14 cellular contexts compared by ENCODE assay signal in the genomic region with DNA sequence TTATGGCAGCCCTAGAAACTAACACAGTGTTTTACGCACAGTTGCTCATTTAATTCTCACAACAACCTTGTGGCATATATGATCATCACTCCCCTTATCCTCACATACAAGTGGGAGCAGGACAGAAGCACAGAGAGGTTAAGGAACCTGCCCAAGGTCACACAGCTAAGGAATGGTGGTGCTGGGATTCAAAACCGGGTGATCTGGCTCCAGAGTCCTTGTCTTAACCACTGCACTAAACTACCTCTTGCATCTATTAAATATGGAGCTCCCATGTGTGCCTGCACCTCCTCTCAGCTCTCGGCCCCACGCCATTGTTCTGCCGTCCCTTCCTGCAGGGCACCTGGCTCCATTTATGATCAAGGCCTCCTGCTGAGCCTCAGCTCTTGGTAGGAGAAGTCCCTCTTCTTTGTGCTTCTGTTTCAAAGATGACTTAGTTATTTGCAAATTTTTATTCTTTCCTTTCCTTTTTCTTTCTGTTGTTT.
DNase-seq lines count a peak whose midpoint lies in the region; ATAC-seq and TF ChIP-seq lines count a peak whose summit lies in the region.
"Had no signal": no experiment of that assay in that cellular context is flagged by ENCODE, and none has a peak within 500 bp of the region (broad histone marks: within the 10 kb centered on the region; RNA-seq: fewer than 3 reads in every experiment).

No MANE protein-coding gene starts in this region.

- H3K79me2 ChIP-seq in osteoblast (ENCODE audit: insufficient read depth, low read length): no peaks in the 10 kb centered on the region

- no peak for DNase-seq in CD4-positive, alpha-beta T cell
- no peak for DNase-seq in activated naive CD8-positive, alpha-beta T cell treated with anti-CD3 and anti-CD28 coated beads, Interleukin-2, amount 50 U/mL, for 24 hours
- peak; percentile 55 for DNase-seq in osteoblast (ENCODE audit: insufficient read length, low spot score, missing footprints)
- no peak for DNase-seq in NCI-H446 (lab: John Stamatoyannopoulos, UW)
- DNase-seq in HEK293T (ENCODE audit: extremely low spot score): no peak
- DNase-seq in NCI-H345 (lab: John Stamatoyannopoulos, UW): no peak
- DNase-seq in MG63: no peak
- DNase-seq: NCI-H187, NCI-H510A, thyroid gland had no signal

- H2AFZ ChIP-seq in osteoblast (ENCODE audit: low read length): no peak overlapping the region
- H2AFZ ChIP-seq: GM23248 had no signal

- H3K4me3 Mint-ChIP-seq in CD4-positive, alpha-beta T cell: peak overlapping the region; percentile 47
- H3K4me3 Mint-ChIP-seq in activated naive CD8-positive, alpha-beta T cell treated with anti-CD3 and anti-CD28 coated beads, Interleukin-2, amount 50 U/mL, for 24 hours: peak overlapping the region; percentile 65
- H3K4me3 Mint-ChIP-seq: neural crest cell had no signal

- H3K36me3 ChIP-seq in HUES64 (ENCODE audit: insufficient read depth, low read length) (peaks cover 5% of the 10 kb centered on the region; the same call in 1 of the 2 replicates), osteoblast (ENCODE audit: insufficient read depth, low read length) (no peaks in the 10 kb centered on the region), MG63 (no peaks in the 10 kb centered on the region)
- H3K36me3 ChIP-seq: thyroid gland had no signal

- peaks cover 26% of the 10 kb centered on the region for H3K9me3 ChIP-seq in CD4-positive, alpha-beta T cell (ENCODE audit: control insufficient read depth, low read length)
- peaks cover 12% of the 10 kb centered on the region for H3K9me3 ChIP-seq in HUES64 (ENCODE audit: insufficient read depth, low read depth, low read length)
- peaks cover 8% of the 10 kb centered on the region for H3K9me3 ChIP-seq in osteoblast (ENCODE audit: low read depth, low read length)
- peaks cover 12% of the 10 kb centered on the region for H3K9me3 ChIP-seq in MG63
- H3K9me3 ChIP-seq: thyroid gland had no signal

- H3K4me3 ChIP-seq in HUES64 (ENCODE audit: low read length) (no peak overlapping the region), osteoblast (ENCODE audit: insufficient read depth, low read length) (no peak overlapping the region), MG63 (no peak overlapping the region)
- H3K4me3 ChIP-seq: GM23248, thyroid gland had no signal

- H3K4me1 ChIP-seq in HUES64 (ENCODE audit: insufficient read depth, low read length) (no peaks in the 10 kb centered on the region), osteoblast (ENCODE audit: insufficient read depth, low read length) (peaks cover 2% of the 10 kb centered on the region)
- H3K4me1 ChIP-seq: thyroid gland had no signal

- H3K27ac Mint-ChIP-seq in CD4-positive, alpha-beta T cell: peak overlapping the region; percentile 97
- H3K27ac Mint-ChIP-seq in activated naive CD8-positive, alpha-beta T cell treated with anti-CD3 and anti-CD28 coated beads, Interleukin-2, amount 50 U/mL, for 24 hours: peak overlapping the region; percentile 96

- H3K4me2 ChIP-seq in osteoblast (ENCODE audit: insufficient read depth, low read length): no peak overlapping the region

- H3K27ac ChIP-seq in CD4-positive, alpha-beta T cell (ENCODE audit: low read depth, low read length): peak overlapping the region; percentile 86
- H3K27ac ChIP-seq in HUES64 (ENCODE audit: low read depth, low read length) (peak overlapping the region; percentile 37; the same call in 1 of the 2 replicates), osteoblast (ENCODE audit: low read depth, low read length) (no peak overlapping the region)
- H3K27ac ChIP-seq: GM23248, thyroid gland had no signal

- TF ChIP-seq CTCF in CD4-positive, alpha-beta T cell (IDR thresholded peaks at IDR 0.05): no peak
- no peak for TF ChIP-seq CTCF in osteoblast (IDR thresholded peaks at IDR 0.05; ENCODE audit: extremely low read depth, low read depth, low read length)

- peaks cover 53% of the 10 kb centered on the region for H3K4me1 Mint-ChIP-seq in CD4-positive, alpha-beta T cell (ENCODE audit: low read depth)
- peaks cover 54% of the 10 kb centered on the region for H3K4me1 Mint-ChIP-seq in activated naive CD8-positive, alpha-beta T cell treated with anti-CD3 and anti-CD28 coated beads, Interleukin-2, amount 50 U/mL, for 24 hours

- H3K9ac ChIP-seq in HUES64 (ENCODE audit: low read depth, low read length): no peak overlapping the region
- H3K9ac ChIP-seq: GM23248 had no signal

- H3K36me3 Mint-ChIP-seq in CD4-positive, alpha-beta T cell (ENCODE audit: low read depth): peaks cover 56% of the 10 kb centered on the region
- peaks cover 50% of the 10 kb centered on the region for H3K36me3 Mint-ChIP-seq in activated naive CD8-positive, alpha-beta T cell treated with anti-CD3 and anti-CD28 coated beads, Interleukin-2, amount 50 U/mL, for 24 hours (ENCODE audit: low read depth)

- H4K20me1 ChIP-seq in osteoblast (ENCODE audit: insufficient read depth, low read length): no peaks in the 10 kb centered on the region

- CTCF ChIA-PET in CD4-positive, alpha-beta T cell (lab: Charles Lee): no interaction called here
- CTCF ChIA-PET in HEK293T (lab: Yijun Ruan, JAX): interaction anchor here (0.7 kb wide), 1 partner anchor 294 kb away, joined by 3 read pairs; no protein-coding TSS in a partner anchor

- H3K27me3 ChIP-seq in CD4-positive, alpha-beta T cell (ENCODE audit: control insufficient read depth, insufficient read depth, low read length): no peaks in the 10 kb centered on the region
- H3K27me3 ChIP-seq in HUES64 (ENCODE audit: insufficient read depth, low read length) (no peaks in the 10 kb centered on the region), osteoblast (ENCODE audit: insufficient read depth, low read length) (no peaks in the 10 kb centered on the region), MG63 (no peaks in the 10 kb centered on the region)
- H3K27me3 ChIP-seq: thyroid gland had no signal

- POLR2A ChIA-PET in CD4-positive, alpha-beta T cell (lab: Charles Lee): interaction anchor here (0.6 to 4.4 kb wide), 6 partner anchors 9 to 74 kb away, joined by 3 to 61 read pairs (median 4); no protein-coding TSS in a partner anchor
- POLR2A ChIA-PET in HEK293T (lab: Yijun Ruan, JAX): no interaction called here

- no peaks in the 10 kb centered on the region for H3K27me3 Mint-ChIP-seq in CD4-positive, alpha-beta T cell
- H3K27me3 Mint-ChIP-seq in activated naive CD8-positive, alpha-beta T cell treated with anti-CD3 and anti-CD28 coated beads, Interleukin-2, amount 50 U/mL, for 24 hours: no peaks in the 10 kb centered on the region

- intact Hi-C loops in CD4-positive, alpha-beta T cell (cut with DNase I, micrococcal nuclease): loop anchor here (2.0 to 10.0 kb wide), 3 partner anchors 15 to 255 kb away; partner anchors contain the start of gene GET4 (in 1 of the 2)

- H3K9me3 Mint-ChIP-seq in CD4-positive, alpha-beta T cell: peaks cover 4% of the 10 kb centered on the region
- H3K9me3 Mint-ChIP-seq in activated naive CD8-positive, alpha-beta T cell treated with anti-CD3 and anti-CD28 coated beads, Interleukin-2, amount 50 U/mL, for 24 hours: peaks cover 19% of the 10 kb centered on the region

- no peak for ATAC-seq in CD4-positive, alpha-beta T cell (ENCODE audit: poor library complexity)
- no peak for ATAC-seq in activated naive CD8-positive, alpha-beta T cell treated with anti-CD3 and anti-CD28 coated beads, Interleukin-2, amount 50 U/mL, for 24 hours
- ATAC-seq: SK-N-SH treated with all-trans-retinoic acid at 6 μM for 48 hours had no signal

- 91% methylated on average over 5 of the region's 5 CpGs for WGBS in HUES64

TF ChIP-seq in HEK293T, 16 proteins besides CTCF, POLR2A, EP300 and RAD21:
- TF ChIP-seq ELF4 (IDR thresholded peaks at IDR 0.05) (no peak), FOXK2 (IDR thresholded peaks at IDR 0.05) (no peak), HDGF (IDR thresholded peaks at IDR 0.05; ENCODE audit: borderline replicate concordance) (no peak), LEF1 (IDR thresholded peaks at IDR 0.05; ENCODE audit: borderline replicate concordance) (no peak), CTBP1 (IDR thresholded peaks at IDR 0.05; ENCODE audit: borderline replicate concordance) (no peak), L3MBTL2 (conservative IDR thresholded peaks at IDR 0.05) (no peak), FOXA1 (IDR thresholded peaks at IDR 0.05) (no peak), BHLHE40 (IDR thresholded peaks at IDR 0.05; ENCODE audit: borderline replicate concordance) (no peak), SP1 (IDR thresholded peaks at IDR 0.05) (no peak), SUZ12 (IDR thresholded peaks at IDR 0.05) (no peak), TARDBP (IDR thresholded peaks at IDR 0.05) (no peak), ZNF384 (IDR thresholded peaks at IDR 0.05) (no peak), NFRKB (IDR thresholded peaks at IDR 0.05) (no peak)
- TF ChIP-seq, protein P1, sequence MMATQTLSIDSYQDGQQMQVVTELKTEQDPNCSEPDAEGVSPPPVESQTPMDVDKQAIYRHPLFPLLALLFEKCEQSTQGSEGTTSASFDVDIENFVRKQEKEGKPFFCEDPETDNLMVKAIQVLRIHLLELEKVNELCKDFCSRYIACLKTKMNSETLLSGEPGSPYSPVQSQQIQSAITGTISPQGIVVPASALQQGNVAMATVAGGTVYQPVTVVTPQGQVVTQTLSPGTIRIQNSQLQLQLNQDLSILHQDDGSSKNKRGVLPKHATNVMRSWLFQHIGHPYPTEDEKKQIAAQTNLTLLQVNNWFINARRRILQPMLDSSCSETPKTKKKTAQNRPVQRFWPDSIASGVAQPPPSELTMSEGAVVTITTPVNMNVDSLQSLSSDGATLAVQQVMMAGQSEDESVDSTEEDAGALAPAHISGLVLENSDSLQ (IDR thresholded peaks at IDR 0.05): no peak
TF ChIP-seq in HEK293T: peak in this region for 0.
